ENCODE assay signal across 1 cellular context in genomic region chr5:81971694-81972495, GRCh38.
TF ChIP-seq lines count a peak whose summit lies in the region.

ATG10 (plus strand) TSS chr5:81972023; CDS start chr5:81987571, 15,548 bp downstream.

TF ChIP-seq in K562, 482 proteins besides CTCF, POLR2A, EP300 and RAD21 (continued from another document and continues in another):
- TF ChIP-seq CHD1 (IDR thresholded peaks at IDR 0.05; ENCODE audit: low read length) (no peak), BRD9 (IDR thresholded peaks at IDR 0.05; ENCODE audit: low read depth, partially characterized antibody) (peak; percentile 15), ETV1 (tag; conservative IDR thresholded peaks at IDR 0.05; ENCODE audit: low read depth) (0 out of 2 replicates have a peak, but pooled peaks have one; percentile 4), ZNF695 (CRISPR knock-in tag; IDR thresholded peaks at IDR 0.05) (0 out of 2 replicates have a peak, but pooled peaks have one; percentile 18), HBP1 (CRISPR knock-in tag; IDR thresholded peaks at IDR 0.05) (0 out of 2 replicates have a peak, but pooled peaks have one; percentile 29), TBL1XR1 (IDR thresholded peaks at IDR 0.05; ENCODE audit: low read length in 2 of 2) (no peak), RBM14 (IDR thresholded peaks at IDR 0.05; ENCODE audit: borderline replicate concordance, insufficient read depth, low read depth, low read length) (no peak), ZBTB11 (CRISPR knock-in tag; IDR thresholded peaks at IDR 0.05) (peak; percentile 15 to 73 (median 34); a peak in 2 of 6 replicates), EZH2 (IDR thresholded peaks at IDR 0.05; ENCODE audit: borderline replicate concordance, low read depth, low read length) (no peak), CHD7 (IDR thresholded peaks at IDR 0.05; ENCODE audit: low read depth, low read length) (no peak), BACH1 (tag; IDR thresholded peaks at IDR 0.05) (no peak), C11orf30 (IDR thresholded peaks at IDR 0.05; ENCODE audit: low read depth) (peak; percentile 69), PATZ1 (CRISPR knock-in tag; IDR thresholded peaks at IDR 0.05; ENCODE audit: borderline replicate concordance) (no peak), ZNF444 (CRISPR knock-in tag; IDR thresholded peaks at IDR 0.05) (0 out of 2 replicates have a peak, but pooled peaks have one; percentile 34), WHSC1 (IDR thresholded peaks at IDR 0.05; ENCODE audit: low read length) (no peak), CEBPG (CRISPR knock-in tag; IDR thresholded peaks at IDR 0.05) (no peak; the same call in 1 of the 2 replicates), CEBPG (tag; conservative IDR thresholded peaks at IDR 0.05 in 1 of 2, IDR thresholded peaks at IDR 0.05 in 1 of 2) (no peak), HOMEZ (CRISPR knock-in tag; IDR thresholded peaks at IDR 0.05) (peak; percentile 82; the same call in 1 of the 2 replicates), ZBTB49 (CRISPR knock-in tag; IDR thresholded peaks at IDR 0.05; ENCODE audit: borderline replicate concordance) (peak; percentile 40; the same call in 1 of the 2 replicates), ZNF79 (CRISPR knock-in tag; IDR thresholded peaks at IDR 0.05; ENCODE audit: low read depth) (0 out of 2 replicates have a peak, but pooled peaks have one; percentile 16), NELFE (IDR thresholded peaks at IDR 0.05; ENCODE audit: insufficient read depth, insufficient read length) (no peak), ZNF785 (CRISPR knock-in tag; IDR thresholded peaks at IDR 0.05) (no peak), UBTF (IDR thresholded peaks at IDR 0.05; ENCODE audit: borderline replicate concordance in 1 of 2, low read depth in 2 of 2, low read length in 2 of 2) (peak in 1 of 2 experiments; percentile 70; a peak in 2 of 4 replicates), ZNF165 (CRISPR knock-in tag; IDR thresholded peaks at IDR 0.05; ENCODE audit: borderline replicate concordance) (peak; percentile 78; the same call in 1 of the 2 replicates)
